In genomic region chr12:28024231-28024995, GRCh38 we compare ENCODE assay signal across 15 cellular contexts. TPM values are rescaled to one million over a fixed set of nuclear protein-coding genes. Genes with fewer than 3 reads are reported as not detected.
A peak's percentile ranks its signal among the peaks of the same experiment; 100 is the strongest.
DNase-seq lines count a peak whose midpoint lies in the region; ATAC-seq, FAIRE-seq and TF ChIP-seq lines count a peak whose summit lies in the region.
"Had no signal": no experiment of that assay in that cellular context is flagged by ENCODE, and none has a peak within 500 bp of the region (broad histone marks: within the 10 kb centered on the region; RNA-seq: fewer than 3 reads in every experiment).

No MANE protein-coding gene starts in this region.

- no TSS peak for BruUV-seq in HepG2 (replicated peaks; lab: Mats Ljungman, UMichigan)

- ATAC-seq in HepG2 (no peak), right lobe of liver (no peak)
- no peak for ATAC-seq in stimulated activated naive B cell treated with anti-CD40 and anti-IgM and Interleukin-4, amounts not matched to agents 10 μg/mL and 1 μg/mL and 100 μg/mL, for 72 hours (replicated peaks)

- no peak for TF ChIP-seq RAD21 in HepG2 (CRISPR knock-in tag; IDR thresholded peaks at IDR 0.05)
- TF ChIP-seq RAD21 in SK-N-SH (IDR thresholded peaks at IDR 0.05; ENCODE audit: low read length), result no peak

- 0 out of 5 replicates have a peak, but pooled peaks cover under 1 to 3% of the 10 kb centered on the region in 2 experiments for H3K27me3 ChIP-seq in HepG2 (ENCODE audit: control insufficient read depth in 1 of 2, insufficient read depth in 2 of 2, low read length in 2 of 2)
- H3K27me3 ChIP-seq in right lobe of liver, result no peaks in the 10 kb centered on the region
- H3K27me3 ChIP-seq in SK-N-SH (ENCODE audit: insufficient read depth), result no peaks in the 10 kb centered on the region
- H3K27me3 ChIP-seq in tibial nerve, result no peaks in the 10 kb centered on the region
- H3K27me3 ChIP-seq: neutrophil, SJCRH30 had no signal

- H3K4me3 Mint-ChIP-seq in stimulated activated naive B cell treated with anti-CD40 and anti-IgM and Interleukin-4, amounts not matched to agents 10 μg/mL and 1 μg/mL and 100 μg/mL, for 72 hours, result no peak overlapping the region

- H3K4me1 Mint-ChIP-seq in stimulated activated naive B cell treated with anti-CD40 and anti-IgM and Interleukin-4, amounts not matched to agents 10 μg/mL and 1 μg/mL and 100 μg/mL, for 72 hours, result no peaks in the 10 kb centered on the region

- no peaks in the 10 kb centered on the region for H3K79me2 ChIP-seq in HepG2 (ENCODE audit: insufficient read depth, low read length)
- no peaks in the 10 kb centered on the region for H3K79me2 ChIP-seq in SK-N-SH (ENCODE audit: insufficient read depth)

- intact Hi-C loops in HepG2 (cut with micrococcal nuclease; ENCODE audit: unreplicated experiment) (no loop called here), right lobe of liver (cut with DNase I) (no loop called here)

- no peaks in the 10 kb centered on the region for H3K9me3 Mint-ChIP-seq in stimulated activated naive B cell treated with anti-CD40 and anti-IgM and Interleukin-4, amounts not matched to agents 10 μg/mL and 1 μg/mL and 100 μg/mL, for 72 hours

- H3K9me3 ChIP-seq in HepG2 (ENCODE audit: low read length) (no peaks in the 10 kb centered on the region), right lobe of liver (no peaks in the 10 kb centered on the region), SK-N-SH (no peaks in the 10 kb centered on the region), tibial nerve (no peaks in the 10 kb centered on the region)
- H3K9me3 ChIP-seq: HAP-1, left ventricle myocardium inferior, neutrophil had no signal

- TF ChIP-seq POLR2A in HepG2 (IDR thresholded peaks at IDR 0.05; ENCODE audit: insufficient read depth in 1 of 2, low read depth in 2 of 2, low read length in 2 of 2) (no peak), right lobe of liver (IDR thresholded peaks at IDR 0.05) (no peak), tibial nerve (IDR thresholded peaks at IDR 0.05) (no peak)

- no peak overlapping the region for H3K4me2 ChIP-seq in HepG2 (ENCODE audit: low read depth, low read length)
- H3K4me2 ChIP-seq in SK-N-SH, result peak overlapping the region; percentile 32; the same call in 1 of the 2 replicates

- H3K4me3 ChIP-seq in HepG2 (replicated peaks in 1 of 3; ENCODE audit: insufficient read depth in 1 of 3, low read depth in 2 of 3, low read length in 3 of 3), result no peak overlapping the region
- H3K4me3 ChIP-seq in right lobe of liver, result no peak overlapping the region
- H3K4me3 ChIP-seq in SK-N-SH (ENCODE audit: low read depth in 2 of 2, low read length in 1 of 2), result no peak overlapping the region
- no peak overlapping the region for H3K4me3 ChIP-seq in tibial nerve
- H3K4me3 ChIP-seq: HAP-1, left ventricle myocardium inferior, SJCRH30 had no signal

- H3K4me1 ChIP-seq in HepG2 (ENCODE audit: insufficient read depth, low read length), result peaks cover 30% of the 10 kb centered on the region
- no peaks in the 10 kb centered on the region for H3K4me1 ChIP-seq in right lobe of liver
- peaks cover 21 to 32% of the 10 kb centered on the region in 2 experiments; a peak in 2 of 4 replicates for H3K4me1 ChIP-seq in SK-N-SH (ENCODE audit: control insufficient read depth in 1 of 2, insufficient read depth in 2 of 2, low read depth in 1 of 2, low read length in 1 of 2)
- no peaks in the 10 kb centered on the region for H3K4me1 ChIP-seq in tibial nerve
- H3K4me1 ChIP-seq: HAP-1, left ventricle myocardium inferior had no signal

- in situ Hi-C loops in HepG2 (cut with HindIII; ENCODE audit: extremely low pct_ligation_motif_present, low pct_unique_long_range_greater_than_20kb), result no loop called here

- FAIRE-seq in HepG2 (lab: Jason Lieb, UNC), result no peak

- TF ChIP-seq CTCF in HepG2 (CRISPR knock-in tag; IDR thresholded peaks at IDR 0.05) (no peak), right lobe of liver (IDR thresholded peaks at IDR 0.05) (no peak), SK-N-SH (IDR thresholded peaks at IDR 0.05) (no peak), tibial nerve (IDR thresholded peaks at IDR 0.05) (no peak)

- H2AFZ ChIP-seq in HepG2 (ENCODE audit: low read length), result no peak overlapping the region
- H2AFZ ChIP-seq in SK-N-SH (ENCODE audit: low read depth), result no peak overlapping the region

- H3K36me3 ChIP-seq in HepG2 (replicated peaks in 1 of 2; ENCODE audit: control insufficient read depth in 1 of 2, insufficient read depth in 2 of 2, low read length in 2 of 2), result no peaks in the 10 kb centered on the region
- no peaks in the 10 kb centered on the region for H3K36me3 ChIP-seq in right lobe of liver
- H3K36me3 ChIP-seq in SK-N-SH (replicated peaks in 1 of 2; ENCODE audit: control insufficient read depth in 1 of 2, insufficient read depth in 2 of 2, low read length in 1 of 2), result no peaks in the 10 kb centered on the region
- H3K36me3 ChIP-seq in tibial nerve, result no peaks in the 10 kb centered on the region
- H3K36me3 ChIP-seq: HAP-1, left ventricle myocardium inferior, neutrophil, SJCRH30 had no signal

- H3K27me3 Mint-ChIP-seq in stimulated activated naive B cell treated with anti-CD40 and anti-IgM and Interleukin-4, amounts not matched to agents 10 μg/mL and 1 μg/mL and 100 μg/mL, for 72 hours, result peaks cover 11 to 20% of the 10 kb centered on the region in 2 donors

- TF ChIP-seq EP300 in HepG2 (IDR thresholded peaks at IDR 0.05; ENCODE audit: low read depth in 2 of 2, low read length in 2 of 2) (no peak), HepG2 (CRISPR knock-in tag; IDR thresholded peaks at IDR 0.05; ENCODE audit: borderline replicate concordance) (no peak), SK-N-SH (IDR thresholded peaks at IDR 0.05; ENCODE audit: borderline replicate concordance in 1 of 2, low read depth in 1 of 2, low read length in 1 of 2) (no peak; a peak in 1 of 4 replicates), tibial nerve (IDR thresholded peaks at IDR 0.05) (no peak)

- H3K36me3 Mint-ChIP-seq in stimulated activated naive B cell treated with anti-CD40 and anti-IgM and Interleukin-4, amounts not matched to agents 10 μg/mL and 1 μg/mL and 100 μg/mL, for 72 hours, result no peaks in the 10 kb centered on the region

- POLR2A ChIA-PET in HepG2 (lab: Yijun Ruan, JAX), result no interaction called here
- POLR2A ChIA-PET in SK-N-SH (lab: Yijun Ruan, JAX), result no interaction called here

- no peak overlapping the region for H3K9ac ChIP-seq in HepG2 (ENCODE audit: insufficient read depth, low read depth, low read length)
- H3K9ac ChIP-seq in SK-N-SH, result peak overlapping the region; percentile 74

- no peaks in the 10 kb centered on the region for H3K9me2 ChIP-seq in SK-N-SH

- H3K27ac Mint-ChIP-seq in stimulated activated naive B cell treated with anti-CD40 and anti-IgM and Interleukin-4, amounts not matched to agents 10 μg/mL and 1 μg/mL and 100 μg/mL, for 72 hours, result no peak overlapping the region

- DNase-seq in HepG2 (ENCODE audit: low spot score) (no peak), right lobe of liver (no peak), SK-N-SH (no peak), fibroblast of peridontal ligament (ENCODE audit: extremely low read depth) (peak; percentile 77), NCI-H510A (lab: John Stamatoyannopoulos, UW) (no peak), mesenteric fat pad (ENCODE audit: low spot score) (no peak), tibial nerve (ENCODE audit: low spot score in 2 of 2) (no peak)
- DNase-seq in stimulated activated naive B cell treated with anti-CD40 and anti-IgM and Interleukin-4, amounts not matched to agents 10 μg/mL and 1 μg/mL and 100 μg/mL, for 72 hours, result no peak
- DNase-seq: activated T-cell treated with anti-CD3 and anti-CD28 coated beads, Interleukin-2, amount 50 U/mL, for 1 hour; central memory CD4-positive, alpha-beta T cell; left ventricle myocardium inferior; SJCRH30; stimulated activated CD4-positive, alpha-beta T cell treated with anti-CD3 and anti-CD28 coated beads, Interleukin-4, amount 100 ng/mL, for 4 hours had no signal

- H3F3A ChIP-seq in SK-N-SH (replicated peaks; ENCODE audit: insufficient read depth), result peaks cover 12% of the 10 kb centered on the region

- H3K27ac ChIP-seq in HepG2 (ENCODE audit: extremely low read length, insufficient read depth, low read length) (no peak overlapping the region), right lobe of liver (no peak overlapping the region), SK-N-SH (ENCODE audit: low read depth in 2 of 2, low read length in 1 of 2) (peak overlapping the region in 1 of 2 experiments; percentile 99; a peak in 2 of 4 replicates), tibial nerve (no peak overlapping the region)
- H3K27ac ChIP-seq: left ventricle myocardium inferior, neutrophil had no signal

- H4K20me1 ChIP-seq in HepG2 (ENCODE audit: insufficient read depth, low read length) (no peaks in the 10 kb centered on the region), SK-N-SH (ENCODE audit: insufficient read depth) (no peaks in the 10 kb centered on the region)

- 3% methylated on average over 3 of the region's 3 CpGs for WGBS in HepG2 (ENCODE audit: low lambda C conversion rate)
- 39% methylated on average over 3 of the region's 3 CpGs for WGBS in right lobe of liver (ENCODE audit: insufficient coverage, low coverage, low lambda C conversion rate, missing lambda C conversion rate)
- 61% methylated on average over 3 of the region's 3 CpGs for WGBS in SK-N-SH (ENCODE audit: low lambda C conversion rate)
- WGBS in tibial nerve, 2 donors, result 77 to 84% methylated on average over 3 of the region's 3 CpGs

- CTCF ChIA-PET in HepG2 (lab: Yijun Ruan, JAX; ENCODE audit: low intra/inter-chr PET ratio, low total read pairs) (no interaction called here), SK-N-SH (lab: Yijun Ruan, JAX) (interaction anchor here (1.2 kb wide), 1 partner anchor 83 kb away, joined by 3 read pairs; no protein-coding TSS in a partner anchor)

RNA-seq across cellular contexts. Expression of gene PTHLH, which starts 51.9 kb away (rescaled TPM):
- total RNA-seq in HepG2 (2016; rRNA removed; fragmentation: Illumina TruSeq; extraction: Trizol) (not detected in 2 replicates), right lobe of liver (not detected), mesenteric fat pad (not detected), tibial nerve (1 to 10 TPM in 3 of 4 donors, not detected in 1; 4.3 to 6.9 (median 6.8) TPM)
- total RNA-seq in HepG2 (2016; cell fraction: cytosol; rRNA removed; fragmentation: Illumina TruSeq; extraction: Trizol; ENCODE audit: low read depth), result not detected in 2 replicates
- total RNA-seq in HepG2 (2016; cell fraction: insoluble cytoplasmic fraction; rRNA removed; fragmentation: Illumina TruSeq; extraction: Trizol), result not detected in 2 replicates
- total RNA-seq in HepG2 (2016; cell fraction: membrane; rRNA removed; fragmentation: Illumina TruSeq; extraction: Trizol), result not detected in 2 replicates
- not detected in 2 replicates for total RNA-seq in HepG2 (2016; cell fraction: nucleus; rRNA removed; fragmentation: Illumina TruSeq; extraction: Trizol)
- polyA plus RNA-seq in HepG2 (2011; rRNA removed) (0.22 and 0.31 TPM in 2 replicates), SK-N-SH (2012; rRNA removed) (29.0 and 29.1 TPM in 2 replicates)
- polyA plus RNA-seq in HepG2 (2011; cell fraction: cytosol; rRNA removed), result 0.21 and 0.32 TPM in 2 replicates
- 0.16 and 0.19 TPM in 2 replicates for polyA plus RNA-seq in HepG2 (2011; cell fraction: nucleus; rRNA removed)
- polyA plus RNA-seq in HepG2 (2012), result 0.40 and 0.56 TPM in 2 replicates
- not detected in 2 replicates for polyA plus RNA-seq in HepG2 (2016; cell fraction: cytosol; fragmentation: Illumina TruSeq; extraction: Trizol; ENCODE audit: low read depth)
- polyA plus RNA-seq in HepG2 (2016; cell fraction: insoluble cytoplasmic fraction; fragmentation: Illumina TruSeq; extraction: Trizol; ENCODE audit: low read depth), result not detected in 2 replicates
- not detected in 2 replicates for polyA plus RNA-seq in HepG2 (2016; cell fraction: membrane; fragmentation: Illumina TruSeq; extraction: Trizol; ENCODE audit: low read depth)
- polyA plus RNA-seq in HepG2 (2016; cell fraction: nucleus; fragmentation: Illumina TruSeq; extraction: Trizol; ENCODE audit: insufficient read depth, low read depth), result not detected in 2 replicates
- polyA minus RNA-seq in HepG2 (2011; rRNA and poly(A)+ RNA removed; ENCODE audit: low replicate concordance), result not detected in 2 replicates
- polyA minus RNA-seq in HepG2 (2011; cell fraction: cytosol; rRNA and poly(A)+ RNA removed), result not detected in 2 replicates
- polyA minus RNA-seq in HepG2 (2011; cell fraction: nucleus; rRNA and poly(A)+ RNA removed), result 0.50 TPM in 1 of 2 replicates, not detected in the other
- polyA plus RNA-seq in SK-N-SH (2012; cell fraction: cytosol; rRNA removed), result 25.7 and 33.9 TPM in 2 replicates
- 34.9 and 36.4 TPM in 2 replicates for polyA plus RNA-seq in SK-N-SH (2012; cell fraction: nucleus; rRNA removed)

Comparison
In these comparisons a context has a peak if more than half of its experiments do, and no peak if none do; other contexts are left out.
1. Of the 25 proteins assayed by ChIP-seq in both HepG2 and SK-N-SH: peak only in HepG2: none; only in SK-N-SH: PBX3 and TCF12; in both: none; in neither: 23.